Comparison of ENCODE assay signal across 1 cellular context in the genomic region with DNA sequence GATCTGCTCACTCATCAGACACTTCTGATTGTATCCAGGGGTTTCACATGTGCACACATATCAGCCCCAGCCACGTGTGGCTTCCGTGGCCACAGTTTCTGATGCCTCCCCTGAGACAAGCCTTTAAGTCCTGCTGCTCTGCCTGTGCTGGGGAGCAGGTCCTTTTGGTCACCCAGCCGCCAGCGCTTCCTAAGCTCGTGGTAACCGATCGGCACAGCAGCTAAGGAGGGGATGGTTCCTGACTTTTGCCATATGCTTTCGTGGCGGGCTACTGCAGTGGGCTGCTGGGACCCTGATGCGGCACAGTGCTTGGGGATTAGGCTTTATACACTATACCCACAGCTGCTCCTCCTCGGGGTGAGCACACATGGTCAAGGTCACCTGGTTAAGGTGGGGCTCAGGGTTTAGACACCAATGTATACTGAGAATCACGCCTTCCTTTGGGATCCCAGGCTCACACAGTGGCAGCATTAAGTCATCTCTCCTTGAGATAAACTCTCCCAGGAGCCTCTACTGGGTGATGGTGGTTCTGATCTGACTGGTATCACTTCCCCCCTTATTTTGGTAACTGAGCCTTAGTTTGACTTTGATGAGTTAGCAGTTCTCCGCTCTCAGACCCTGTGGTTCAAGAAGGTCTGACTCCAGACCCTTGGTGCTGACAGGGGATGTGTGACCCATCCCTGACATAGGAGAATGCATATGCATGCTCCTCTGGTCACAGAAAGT.
TF ChIP-seq lines count a peak whose summit lies in the region.

No MANE protein-coding gene starts in this region.

TF ChIP-seq in K562, 482 proteins besides CTCF, POLR2A, EP300 and RAD21 (continued from another document):
- TF ChIP-seq, protein P1, sequence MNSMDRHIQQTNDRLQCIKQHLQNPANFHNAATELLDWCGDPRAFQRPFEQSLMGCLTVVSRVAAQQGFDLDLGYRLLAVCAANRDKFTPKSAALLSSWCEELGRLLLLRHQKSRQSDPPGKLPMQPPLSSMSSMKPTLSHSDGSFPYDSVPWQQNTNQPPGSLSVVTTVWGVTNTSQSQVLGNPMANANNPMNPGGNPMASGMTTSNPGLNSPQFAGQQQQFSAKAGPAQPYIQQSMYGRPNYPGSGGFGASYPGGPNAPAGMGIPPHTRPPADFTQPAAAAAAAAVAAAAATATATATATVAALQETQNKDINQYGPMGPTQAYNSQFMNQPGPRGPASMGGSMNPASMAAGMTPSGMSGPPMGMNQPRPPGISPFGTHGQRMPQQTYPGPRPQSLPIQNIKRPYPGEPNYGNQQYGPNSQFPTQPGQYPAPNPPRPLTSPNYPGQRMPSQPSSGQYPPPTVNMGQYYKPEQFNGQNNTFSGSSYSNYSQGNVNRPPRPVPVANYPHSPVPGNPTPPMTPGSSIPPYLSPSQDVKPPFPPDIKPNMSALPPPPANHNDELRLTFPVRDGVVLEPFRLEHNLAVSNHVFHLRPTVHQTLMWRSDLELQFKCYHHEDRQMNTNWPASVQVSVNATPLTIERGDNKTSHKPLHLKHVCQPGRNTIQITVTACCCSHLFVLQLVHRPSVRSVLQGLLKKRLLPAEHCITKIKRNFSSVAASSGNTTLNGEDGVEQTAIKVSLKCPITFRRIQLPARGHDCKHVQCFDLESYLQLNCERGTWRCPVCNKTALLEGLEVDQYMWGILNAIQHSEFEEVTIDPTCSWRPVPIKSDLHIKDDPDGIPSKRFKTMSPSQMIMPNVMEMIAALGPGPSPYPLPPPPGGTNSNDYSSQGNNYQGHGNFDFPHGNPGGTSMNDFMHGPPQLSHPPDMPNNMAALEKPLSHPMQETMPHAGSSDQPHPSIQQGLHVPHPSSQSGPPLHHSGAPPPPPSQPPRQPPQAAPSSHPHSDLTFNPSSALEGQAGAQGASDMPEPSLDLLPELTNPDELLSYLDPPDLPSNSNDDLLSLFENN (IDR thresholded peaks at IDR 0.05; ENCODE audit: low read depth in 2 of 2, low read length in 2 of 2), result no peak
- TF ChIP-seq, protein P2, sequence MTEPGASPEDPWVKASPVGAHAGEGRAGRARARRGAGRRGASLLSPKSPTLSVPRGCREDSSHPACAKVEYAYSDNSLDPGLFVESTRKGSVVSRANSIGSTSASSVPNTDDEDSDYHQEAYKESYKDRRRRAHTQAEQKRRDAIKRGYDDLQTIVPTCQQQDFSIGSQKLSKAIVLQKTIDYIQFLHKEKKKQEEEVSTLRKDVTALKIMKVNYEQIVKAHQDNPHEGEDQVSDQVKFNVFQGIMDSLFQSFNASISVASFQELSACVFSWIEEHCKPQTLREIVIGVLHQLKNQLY (CRISPR knock-in tag; conservative IDR thresholded peaks at IDR 0.05), result no peak
- TF ChIP-seq, protein P3, sequence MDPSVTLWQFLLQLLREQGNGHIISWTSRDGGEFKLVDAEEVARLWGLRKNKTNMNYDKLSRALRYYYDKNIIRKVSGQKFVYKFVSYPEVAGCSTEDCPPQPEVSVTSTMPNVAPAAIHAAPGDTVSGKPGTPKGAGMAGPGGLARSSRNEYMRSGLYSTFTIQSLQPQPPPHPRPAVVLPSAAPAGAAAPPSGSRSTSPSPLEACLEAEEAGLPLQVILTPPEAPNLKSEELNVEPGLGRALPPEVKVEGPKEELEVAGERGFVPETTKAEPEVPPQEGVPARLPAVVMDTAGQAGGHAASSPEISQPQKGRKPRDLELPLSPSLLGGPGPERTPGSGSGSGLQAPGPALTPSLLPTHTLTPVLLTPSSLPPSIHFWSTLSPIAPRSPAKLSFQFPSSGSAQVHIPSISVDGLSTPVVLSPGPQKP (CRISPR knock-in tag; IDR thresholded peaks at IDR 0.05), result no peak
- TF ChIP-seq ZNF668 (CRISPR knock-in tag; IDR thresholded peaks at IDR 0.05), result no peak
- TF ChIP-seq EHMT2 (IDR thresholded peaks at IDR 0.05), result no peak
- TF ChIP-seq C11orf30 (IDR thresholded peaks at IDR 0.05; ENCODE audit: low read depth), result peak; percentile 31; the same call in 1 of the 2 replicates
- TF ChIP-seq TOE1 (IDR thresholded peaks at IDR 0.05; ENCODE audit: borderline replicate concordance), result no peak
- TF ChIP-seq TOE1 (CRISPR knock-in tag; IDR thresholded peaks at IDR 0.05; ENCODE audit: borderline replicate concordance, low read depth), result no peak
- TF ChIP-seq ARID1B (IDR thresholded peaks at IDR 0.05), result no peak
- TF ChIP-seq GTF2B (IDR thresholded peaks at IDR 0.05; ENCODE audit: extremely low read depth, insufficient read length), result no peak
- no peak for TF ChIP-seq ZNF253 (CRISPR knock-in tag; conservative IDR thresholded peaks at IDR 0.05)
- TF ChIP-seq BCL6 (CRISPR knock-in tag; IDR thresholded peaks at IDR 0.05), result no peak
- no peak for TF ChIP-seq POLR2G (IDR thresholded peaks at IDR 0.05; ENCODE audit: low read depth, low read length)
- no peak for TF ChIP-seq ZNF165 (CRISPR knock-in tag; IDR thresholded peaks at IDR 0.05; ENCODE audit: borderline replicate concordance)
- TF ChIP-seq MTA2 (IDR thresholded peaks at IDR 0.05; ENCODE audit: low read depth), result no peak
- TF ChIP-seq FIP1L1 (IDR thresholded peaks at IDR 0.05; ENCODE audit: low read depth, low read length, poor library complexity, severe bottlenecking), result no peak
- 0 out of 2 replicates have a peak, but pooled peaks have one; percentile 32 for TF ChIP-seq ZNF316 (IDR thresholded peaks at IDR 0.05)
- no peak for TF ChIP-seq CXXC5 (CRISPR knock-in tag; IDR thresholded peaks at IDR 0.05)
- no peak for TF ChIP-seq POLR2AphosphoS2 (IDR thresholded peaks at IDR 0.05; ENCODE audit: low read length)
- TF ChIP-seq ZBTB9 (CRISPR knock-in tag; IDR thresholded peaks at IDR 0.05), result peak; percentile 57; the same call in 1 of the 2 replicates
- no peak for TF ChIP-seq ZBTB49 (CRISPR knock-in tag; IDR thresholded peaks at IDR 0.05; ENCODE audit: borderline replicate concordance)
- TF ChIP-seq ZNF609 (CRISPR knock-in tag; IDR thresholded peaks at IDR 0.05; ENCODE audit: borderline replicate concordance), result no peak
- no peak for TF ChIP-seq RAD51 (IDR thresholded peaks at IDR 0.05; ENCODE audit: borderline replicate concordance, low read depth)
